26 cellular contexts compared by ENCODE assay signal in genomic region chr1:211603713-211604112, GRCh38.
"Had no signal": no experiment of that assay in that cellular context is flagged by ENCODE, and none has a peak within 500 bp of the region (broad histone marks: within the 10 kb centered on the region; RNA-seq: fewer than 3 reads in every experiment).

No MANE protein-coding gene starts in this region.

- H3K36me3 ChIP-seq: brain microvascular endothelial cell, heart right ventricle, left lung, neutrophil, ovary, suprapubic skin, tibial artery had no signal

- H3K9me3 Mint-ChIP-seq: activated CD4-positive, alpha-beta memory T cell treated with anti-CD3 and anti-CD28 coated beads, Interleukin-2, amount 10 ng/mL, durations not matched to agents 7 days and 5 days; activated CD4-positive, alpha-beta T cell treated with anti-CD3 and anti-CD28 coated beads, Interleukin-2, amount 10 ng/mL, durations not matched to agents 7 days and 5 days; activated T-cell treated with anti-CD3 and anti-CD28 coated beads, Interleukin-2, amount 50 U/mL, for 24 hours; activated T-helper 17 cell treated with anti-CD3 and anti-CD28 coated beads, Interleukin-2, amount 50 U/mL, for 72 hours had no signal

- H3K4me3 ChIP-seq: heart right ventricle, left lung, lung, ovary, suprapubic skin, tibial artery had no signal

- H3K27ac Mint-ChIP-seq: activated CD4-positive, alpha-beta memory T cell treated with anti-CD3 and anti-CD28 coated beads, Interleukin-2, amount 10 ng/mL, durations not matched to agents 7 days and 5 days; activated CD4-positive, alpha-beta T cell treated with anti-CD3 and anti-CD28 coated beads, Interleukin-2, amount 10 ng/mL, durations not matched to agents 7 days and 5 days; activated T-cell treated with anti-CD3 and anti-CD28 coated beads, Interleukin-2, amount 50 U/mL, for 24 hours; activated T-helper 17 cell treated with anti-CD3 and anti-CD28 coated beads, Interleukin-2, amount 50 U/mL, for 72 hours; nephron progenitor cell; progenitor cell of endocrine pancreas; T-helper 17 cell had no signal

- H3K4me1 ChIP-seq: tibial artery had no signal

- H3K27me3 ChIP-seq: brain microvascular endothelial cell, foreskin keratinocyte, heart right ventricle, left lung, neutrophil, ovary, suprapubic skin, tibial artery had no signal

- H3K4me3 Mint-ChIP-seq: activated CD4-positive, alpha-beta memory T cell treated with anti-CD3 and anti-CD28 coated beads, Interleukin-2, amount 10 ng/mL, durations not matched to agents 7 days and 5 days; activated CD4-positive, alpha-beta T cell treated with anti-CD3 and anti-CD28 coated beads, Interleukin-2, amount 10 ng/mL, durations not matched to agents 7 days and 5 days; activated T-cell treated with anti-CD3 and anti-CD28 coated beads, Interleukin-2, amount 50 U/mL, for 24 hours; activated T-helper 17 cell treated with anti-CD3 and anti-CD28 coated beads, Interleukin-2, amount 50 U/mL, for 72 hours; nephron progenitor cell; T-helper 17 cell had no signal

- H3K27me3 Mint-ChIP-seq: activated CD4-positive, alpha-beta T cell treated with anti-CD3 and anti-CD28 coated beads, Interleukin-2, amount 10 ng/mL, durations not matched to agents 7 days and 5 days; activated T-cell treated with anti-CD3 and anti-CD28 coated beads, Interleukin-2, amount 50 U/mL, for 24 hours had no signal

- H3K27ac ChIP-seq: brain microvascular endothelial cell, heart right ventricle, left lung, ovary, suprapubic skin, tibial artery had no signal

- H3K9me3 ChIP-seq: heart right ventricle, left lung, neutrophil, ovary, suprapubic skin, tibial artery had no signal

- DNase-seq: activated CD4-positive, alpha-beta memory T cell treated with anti-CD3 and anti-CD28 coated beads, Interleukin-2, amount 10 ng/mL, durations not matched to agents 7 days and 5 days; activated CD4-positive, alpha-beta T cell treated with anti-CD3 and anti-CD28 coated beads for 1 hour; activated CD4-positive, alpha-beta T cell treated with anti-CD3 and anti-CD28 coated beads, Interleukin-2, amount 10 ng/mL, durations not matched to agents 7 days and 5 days; activated CD8-positive, alpha-beta memory T cell treated with anti-CD3 and anti-CD28 coated beads, Interleukin-2, amount 50 U/mL, for 48 hours; activated gamma-delta T cell treated with Interleukin-2 at 50 U/mL for 16 hours; activated naive CD4-positive, alpha-beta T cell treated with anti-CD3 and anti-CD28 coated beads, Interleukin-2, amount 50 U/mL, for 16 hours; activated T-cell treated with anti-CD3 and anti-CD28 coated beads, Interleukin-2, amount 50 U/mL, for 24 hours; amniotic stem cell; brain microvascular endothelial cell; central memory CD4-positive, alpha-beta T cell; heart right ventricle; left lung; nephron progenitor cell; ovary; retina; stimulated activated CD4-positive, alpha-beta T cell treated with anti-CD3 and anti-CD28 coated beads, Interleukin-15, amount 100 ng/mL, for 24 hours; stimulated activated naive CD4-positive, alpha-beta T cell; T-helper 17 cell; T1000; tibial artery had no signal
